Comparison of ENCODE assay signal across 14 cellular contexts in genomic region chr2:75920721-75921551, GRCh38.
DNase-seq lines count a peak whose midpoint lies in the region; ATAC-seq and TF ChIP-seq lines count a peak whose summit lies in the region.
"Had no signal": no experiment of that assay in that cellular context is flagged by ENCODE, and none has a peak within 500 bp of the region (broad histone marks: within the 10 kb centered on the region; RNA-seq: fewer than 3 reads in every experiment).

No MANE protein-coding gene starts in this region.

- DNase-seq in NCI-H128 (lab: John Stamatoyannopoulos, UW; ENCODE audit: unreplicated experiment) (peak; percentile 28), NCI-H69 (lab: John Stamatoyannopoulos, UW) (peak; percentile 66), hepatocyte (ENCODE audit: low spot score) (no peak), trophoblast cell (no peak), COLO668 (lab: John Stamatoyannopoulos, UW; ENCODE audit: unreplicated experiment) (no peak)
- DNase-seq: foreskin keratinocyte, mucosa of descending colon, NCI-H510A, Peyer's patch had no signal

- H3K18ac ChIP-seq in trophoblast cell (ENCODE audit: low read length): no peak overlapping the region

- H3K23ac ChIP-seq in trophoblast cell (ENCODE audit: low read length): no peak overlapping the region

- no peak for ATAC-seq in GM18868 (IDR thresholded peaks at IDR 0.05; ENCODE audit: unreplicated experiment)
- ATAC-seq in activated CD4-positive, CD25-positive, alpha-beta regulatory T cell treated with anti-CD3 and anti-CD28 coated beads, Interleukin-2, amount 50 U/mL, for 24 hours: no peak
- ATAC-seq: foreskin keratinocyte, mucosa of descending colon had no signal

- H3K9ac ChIP-seq in trophoblast cell (ENCODE audit: low read length): no peak overlapping the region

- H3K36me3 ChIP-seq in hepatocyte (replicated peaks; ENCODE audit: insufficient read depth, low read depth): no peaks in the 10 kb centered on the region
- no peaks in the 10 kb centered on the region for H3K36me3 ChIP-seq in trophoblast cell (ENCODE audit: control insufficient read depth in 1 of 2, insufficient read depth in 2 of 2, low read length in 2 of 2)
- H3K36me3 ChIP-seq: Peyer's patch, prostate gland, thoracic aorta had no signal

- no peaks in the 10 kb centered on the region for H3K79me1 ChIP-seq in trophoblast cell (ENCODE audit: low read length)

- peak overlapping the region; percentile 2 for H4K12ac ChIP-seq in trophoblast cell (ENCODE audit: low read depth, low read length)

- no peak for TF ChIP-seq CTCF in hepatocyte (IDR thresholded peaks at IDR 0.05; ENCODE audit: poor library complexity)

- H3K4me1 ChIP-seq in hepatocyte (ENCODE audit: insufficient read depth): no peaks in the 10 kb centered on the region
- H3K4me1 ChIP-seq in trophoblast cell (ENCODE audit: control insufficient read depth in 1 of 2, insufficient read depth in 2 of 2, low read length in 2 of 2): no peaks in the 10 kb centered on the region
- H3K4me1 ChIP-seq: foreskin keratinocyte, Peyer's patch, prostate gland had no signal

- no peak overlapping the region for H2BK12ac ChIP-seq in trophoblast cell (ENCODE audit: low read length)

- H3K4me3 ChIP-seq in hepatocyte (no peak overlapping the region), trophoblast cell (ENCODE audit: low read depth, low read length) (no peak overlapping the region)
- H3K4me3 ChIP-seq: mucosa of descending colon, Peyer's patch, prostate gland, thoracic aorta had no signal

- no peak overlapping the region for H3K4ac ChIP-seq in trophoblast cell (ENCODE audit: low read depth, low read length)

- WGBS in hepatocyte (ENCODE audit: low lambda C conversion rate, missing lambda C conversion rate): 59% methylated on average over 9 of the region's 9 CpGs
- WGBS in trophoblast cell (ENCODE audit: extremely low coverage, insufficient coverage, insufficient read length): no CpG with 5 or more reads among the region's 9 CpGs

- no peak overlapping the region for H2AK5ac ChIP-seq in trophoblast cell (ENCODE audit: low read length)

- no peak overlapping the region for H2BK120ac ChIP-seq in trophoblast cell (ENCODE audit: insufficient read depth, low read length, poor library complexity)

- no peak overlapping the region for H4K91ac ChIP-seq in trophoblast cell (ENCODE audit: low read depth, low read length)

- no peak overlapping the region for H3K14ac ChIP-seq in trophoblast cell (ENCODE audit: low read length)

- H3K9me2 ChIP-seq in hepatocyte (replicated peaks; ENCODE audit: insufficient read depth): no peaks in the 10 kb centered on the region

- H4K8ac ChIP-seq in trophoblast cell (ENCODE audit: low read depth, low read length): no peak overlapping the region

- no peaks in the 10 kb centered on the region for H4K20me1 ChIP-seq in hepatocyte (ENCODE audit: insufficient read depth, poor library complexity, severe bottlenecking)

- H3K27me3 ChIP-seq in hepatocyte (no peaks in the 10 kb centered on the region), trophoblast cell (ENCODE audit: insufficient read depth, low read length) (no peaks in the 10 kb centered on the region)
- H3K27me3 ChIP-seq: foreskin keratinocyte, Peyer's patch had no signal

- no peak overlapping the region for H2BK5ac ChIP-seq in trophoblast cell (ENCODE audit: low read depth, low read length, poor library complexity)

- H3K4me2 ChIP-seq in hepatocyte (peak overlapping the region; percentile 12), trophoblast cell (ENCODE audit: low read length) (no peak overlapping the region)

- no peaks in the 10 kb centered on the region for H3K9me3 ChIP-seq in hepatocyte (ENCODE audit: low read depth)
- no peaks in the 10 kb centered on the region for H3K9me3 ChIP-seq in trophoblast cell (ENCODE audit: insufficient read depth, low read depth, low read length)
- H3K9me3 ChIP-seq: mucosa of descending colon, Peyer's patch, prostate gland, thoracic aorta had no signal

- no peak overlapping the region for H2AFZ ChIP-seq in hepatocyte
- no peak overlapping the region for H2AFZ ChIP-seq in trophoblast cell (ENCODE audit: insufficient read depth, low read length, poor library complexity)

- H3K27ac ChIP-seq in hepatocyte (no peak overlapping the region), trophoblast cell (ENCODE audit: low read depth, low read length) (no peak overlapping the region)
- H3K27ac ChIP-seq: C4-2B, foreskin keratinocyte, Peyer's patch, prostate gland, thoracic aorta had no signal

- no peaks in the 10 kb centered on the region for H3K79me2 ChIP-seq in hepatocyte
- H3K79me2 ChIP-seq in trophoblast cell (ENCODE audit: control insufficient read depth, insufficient read depth, low read length, poor library complexity): no peaks in the 10 kb centered on the region

Comparison
In these comparisons a context has a peak if more than half of its experiments do, and no peak if none do; other contexts are left out.
1. DNase-seq: peak in NCI-H128 (single experiment) and NCI-H69 (single experiment); none in hepatocyte (single experiment), trophoblast cell (0 of 2) and COLO668 (single experiment).